In the genomic region with DNA sequence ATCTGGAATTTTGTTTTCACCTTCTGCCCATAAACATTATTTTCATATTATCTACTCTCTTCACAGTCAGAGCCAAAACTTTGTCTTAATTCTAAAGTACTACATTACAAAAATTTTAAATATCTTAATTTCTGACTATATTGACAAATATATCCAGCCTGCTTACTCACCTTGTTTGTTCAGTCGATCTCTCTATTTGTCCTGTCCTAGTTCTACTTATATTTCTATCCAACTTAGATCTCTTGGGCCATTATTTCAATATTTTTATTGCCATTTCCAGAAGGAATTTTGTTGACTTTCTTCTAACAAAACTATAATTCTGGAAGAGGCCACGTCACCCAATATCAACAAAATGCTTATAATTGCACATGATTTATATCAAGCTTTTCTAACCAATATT, we compare ENCODE assay signal across 27 cellular contexts.
"Had no signal": no experiment of that assay in that cellular context is flagged by ENCODE, and none has a peak within 500 bp of the region (broad histone marks: within the 10 kb centered on the region; RNA-seq: fewer than 3 reads in every experiment).

No MANE protein-coding gene starts in this region.

- H3K4me1 ChIP-seq: colonic mucosa, esophagus muscularis mucosa, esophagus squamous epithelium, gastrocnemius medialis, gastroesophageal sphincter, heart left ventricle, heart right ventricle had no signal

- FAIRE-seq: endothelial cell of umbilical vein had no signal

- H3K27me3 ChIP-seq: colonic mucosa, dorsolateral prefrontal cortex, esophagus muscularis mucosa, esophagus squamous epithelium, foreskin keratinocyte, gastrocnemius medialis, gastroesophageal sphincter, heart left ventricle, heart right ventricle, hepatocyte had no signal

- H2AFZ ChIP-seq: hepatocyte had no signal

- H3K27ac ChIP-seq: colonic mucosa, coronary artery, dorsolateral prefrontal cortex, epithelial cell of prostate, esophagus muscularis mucosa, esophagus squamous epithelium, foreskin keratinocyte, gastrocnemius medialis, gastroesophageal sphincter, heart left ventricle, heart right ventricle, hepatocyte had no signal

- H3K4me3 ChIP-seq: colonic mucosa, coronary artery, dorsolateral prefrontal cortex, esophagus muscularis mucosa, esophagus squamous epithelium, gastrocnemius medialis, gastroesophageal sphincter, heart left ventricle, heart right ventricle, hepatocyte had no signal

- DNase-seq: colonic mucosa; cortex of kidney; dermis blood vessel endothelial cell; dorsolateral prefrontal cortex; effector CD4-positive, alpha-beta T cell; effector CD8-positive, alpha-beta T cell; effector memory CD4-positive, alpha-beta T cell; effector memory CD8-positive, alpha-beta T cell; endodermal cell; erythroblast; esophagus squamous epithelium; foreskin fibroblast; foreskin keratinocyte; foreskin melanocyte; gastrocnemius medialis; glutamatergic neuron; head of caudate nucleus; heart left ventricle; heart right ventricle had no signal

- H3K79me2 ChIP-seq: hepatocyte had no signal

- H3K4me2 ChIP-seq: hepatocyte had no signal

- ATAC-seq: effector memory CD8-positive, alpha-beta T cell; esophagus mucosa; foreskin keratinocyte; gastrocnemius medialis; gastroesophageal sphincter; heart left ventricle; heart right ventricle had no signal

- H3K9me3 ChIP-seq: colonic mucosa, esophagus muscularis mucosa, esophagus squamous epithelium, gastrocnemius medialis, gastroesophageal sphincter, heart left ventricle had no signal

- H3K27me3 Mint-ChIP-seq: dendritic cell treated with granulocyte-macrophage colony-stimulating factor and Interleukin-4, amounts not matched to agents 40 ng/mL and 50 ng/mL, for 4 days; effector memory CD8-positive, alpha-beta T cell had no signal

- H3K9me3 Mint-ChIP-seq: dendritic cell treated with granulocyte-macrophage colony-stimulating factor and Interleukin-4, amounts not matched to agents 40 ng/mL and 50 ng/mL, for 4 days; effector memory CD8-positive, alpha-beta T cell; endodermal cell had no signal

- H3K27ac Mint-ChIP-seq: dendritic cell treated with granulocyte-macrophage colony-stimulating factor and Interleukin-4, amounts not matched to agents 40 ng/mL and 50 ng/mL, for 4 days; effector memory CD8-positive, alpha-beta T cell; endodermal cell had no signal

- H3K4me3 Mint-ChIP-seq: dendritic cell treated with granulocyte-macrophage colony-stimulating factor and Interleukin-4, amounts not matched to agents 40 ng/mL and 50 ng/mL, for 4 days; effector memory CD8-positive, alpha-beta T cell; endodermal cell had no signal

- H3K36me3 ChIP-seq: colonic mucosa, esophagus muscularis mucosa, esophagus squamous epithelium, gastrocnemius medialis, gastroesophageal sphincter, heart left ventricle, heart right ventricle had no signal

- H3K4me1 Mint-ChIP-seq: endodermal cell had no signal
